ENCODE assay signal across 16 cellular contexts in the genomic region with DNA sequence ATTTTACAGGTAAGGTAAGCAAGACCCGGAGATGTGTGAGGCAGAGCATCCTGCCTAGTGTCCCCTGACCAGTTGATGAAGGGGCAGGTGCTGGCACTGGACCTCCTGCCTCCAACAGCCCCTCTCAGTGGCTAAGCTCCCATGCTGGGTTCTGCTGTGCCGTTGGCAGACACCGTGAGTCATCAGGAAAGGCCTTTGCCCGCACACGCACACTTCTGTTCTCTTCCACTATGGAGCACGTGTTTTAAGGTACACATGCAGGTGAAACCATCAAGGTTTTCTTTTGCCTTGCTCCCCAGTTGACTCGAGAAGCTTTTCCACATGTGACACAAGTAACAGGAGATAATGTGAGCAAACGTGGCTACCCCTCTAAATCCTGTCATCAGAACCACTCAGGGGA.
DNase-seq lines count a peak whose midpoint lies in the region; ATAC-seq and TF ChIP-seq lines count a peak whose summit lies in the region.
"Had no signal": no experiment of that assay in that cellular context is flagged by ENCODE, and none has a peak within 500 bp of the region (broad histone marks: within the 10 kb centered on the region; RNA-seq: fewer than 3 reads in every experiment).

No MANE protein-coding gene starts in this region.

- CTCF ChIA-PET in MCF 10A (lab: Yijun Ruan, JAX) (interaction anchor here (0.6 kb wide), 1 partner anchor 36 kb away, joined by 3 read pairs; no protein-coding TSS in a partner anchor), mammary epithelial cell (lab: Charles Lee; ENCODE audit: low non-redundant PET) (no interaction called here), Calu3 (lab: Charles Lee) (no interaction called here)

- dilution Hi-C loops in mammary epithelial cell (cut with HindIII; ENCODE audit: low sequenced_read_pairs): loop anchor here (5.0 kb wide), 2 partner anchors 46 to 86 kb away; no protein-coding TSS in a partner anchor

- ATAC-seq in esophagus mucosa (peak; percentile 66), HG02973 (IDR thresholded peaks at IDR 0.05; ENCODE audit: unreplicated experiment) (no peak)
- ATAC-seq: GM12878, GM23338 had no signal

- intact Hi-C loops in MCF 10A (cut with micrococcal nuclease): no loop called here
- intact Hi-C loops in breast epithelium (cut with DNase I; ENCODE audit: low total_unique reads): no loop called here
- intact Hi-C loops in mammary epithelial cell (cut with micrococcal nuclease): no loop called here
- intact Hi-C loops in vagina (cut with DNase I): no loop called here
- intact Hi-C loops in Calu3 (cut with micrococcal nuclease; ENCODE audit: unreplicated experiment): no loop called here

- H3K27me3 Mint-ChIP-seq in MCF 10A (ENCODE audit: insufficient read depth, unreplicated experiment) (peaks cover 18% of the 10 kb centered on the region), Calu3 (ENCODE audit: unreplicated experiment) (peaks cover 86% of the 10 kb centered on the region)

- peak; percentile 40 for DNase-seq in MCF 10A (ENCODE audit: unreplicated experiment)
- DNase-seq in breast epithelium (ENCODE audit: low spot score in 2 of 2): no peak
- peak; percentile 3 for DNase-seq in mammary epithelial cell
- peak; percentile 40 to 88 for DNase-seq in vagina (ENCODE audit: extremely low spot score in 2 of 2)
- DNase-seq in amniotic stem cell (lab: John Stamatoyannopoulos, UW): no peak
- no peak for DNase-seq in Calu3
- DNase-seq: 8988T; AML-193; CD4-positive, CD25-positive, alpha-beta regulatory T cell; DMS 273 treated with DMSO at 0.1 percent for 48 hours; H7 had no signal

- H3K9ac ChIP-seq in mammary epithelial cell (ENCODE audit: insufficient read depth, low read length): no peak overlapping the region
- H3K9ac ChIP-seq: BLaER1 had no signal

- no peaks in the 10 kb centered on the region for H4K20me1 ChIP-seq in mammary epithelial cell (ENCODE audit: insufficient read depth, low read length)
- H4K20me1 ChIP-seq: BLaER1 had no signal

- BruUV-seq in MCF 10A (replicated peaks; lab: Mats Ljungman, UMichigan) (no TSS peak), mammary epithelial cell (replicated peaks; lab: Mats Ljungman, UMichigan) (no TSS peak), Calu3 (replicated peaks; lab: Mats Ljungman, UMichigan) (no TSS peak)

- in situ Hi-C loops in mammary epithelial cell (cut with MboI; ENCODE audit: low sequenced_read_pairs in 2 of 2): no loop called here

- POLR2A ChIA-PET in MCF 10A (lab: Yijun Ruan, JAX): no interaction called here

- H3K27ac Mint-ChIP-seq in MCF 10A (ENCODE audit: low read depth, unreplicated experiment) (no peak overlapping the region), Calu3 (ENCODE audit: unreplicated experiment) (no peak overlapping the region)
- H3K27ac Mint-ChIP-seq: CD4-positive, CD25-positive, alpha-beta regulatory T cell; GM23338 had no signal

- no peak overlapping the region for H2AFZ ChIP-seq in mammary epithelial cell (ENCODE audit: low read depth, low read length)
- H2AFZ ChIP-seq: GM23338 had no signal

- H3K4me1 ChIP-seq in breast epithelium (no peaks in the 10 kb centered on the region), mammary epithelial cell (ENCODE audit: insufficient read depth, low read length) (no peaks in the 10 kb centered on the region), vagina (no peaks in the 10 kb centered on the region)
- H3K4me1 ChIP-seq: BLaER1 had no signal

- peaks cover 7% of the 10 kb centered on the region for H3K4me1 Mint-ChIP-seq in MCF 10A (ENCODE audit: insufficient read depth, unreplicated experiment)
- no peaks in the 10 kb centered on the region for H3K4me1 Mint-ChIP-seq in Calu3 (ENCODE audit: low read depth, unreplicated experiment)
- H3K4me1 Mint-ChIP-seq: CD4-positive, CD25-positive, alpha-beta regulatory T cell had no signal

- H3K9me3 Mint-ChIP-seq in MCF 10A (ENCODE audit: unreplicated experiment) (no peaks in the 10 kb centered on the region), Calu3 (ENCODE audit: low read depth, unreplicated experiment) (no peaks in the 10 kb centered on the region)

- 48% methylated on average over 8 of the region's 8 CpGs for WGBS in mammary epithelial cell (ENCODE audit: low coverage, missing lambda C conversion rate)

- no peak for TF ChIP-seq POLR2A in breast epithelium (IDR thresholded peaks at IDR 0.05)
- TF ChIP-seq POLR2A in vagina (IDR thresholded peaks at IDR 0.05): no peak

- H3K36me3 ChIP-seq in breast epithelium: no peaks in the 10 kb centered on the region
- no peaks in the 10 kb centered on the region for H3K36me3 ChIP-seq in mammary epithelial cell (ENCODE audit: insufficient read depth, low read length)
- no peaks in the 10 kb centered on the region for H3K36me3 ChIP-seq in vagina
- H3K36me3 ChIP-seq: BLaER1 had no signal

- no peak overlapping the region for H3K4me2 ChIP-seq in mammary epithelial cell (ENCODE audit: insufficient read depth, low read depth, low read length)
- H3K4me2 ChIP-seq: BLaER1, GM23338 had no signal

- H3K27me3 ChIP-seq in breast epithelium (peaks cover 0 to 3% of the 10 kb centered on the region in 2 donors), mammary epithelial cell (ENCODE audit: insufficient read depth, low read length) (peaks cover 5% of the 10 kb centered on the region), vagina (no peaks in the 10 kb centered on the region)
- H3K27me3 ChIP-seq: BLaER1 had no signal

- H3K36me3 Mint-ChIP-seq in MCF 10A (ENCODE audit: insufficient read depth, unreplicated experiment) (peaks cover 5% of the 10 kb centered on the region), Calu3 (ENCODE audit: insufficient read depth, unreplicated experiment) (no peaks in the 10 kb centered on the region)
- H3K36me3 Mint-ChIP-seq: CD4-positive, CD25-positive, alpha-beta regulatory T cell had no signal

- TF ChIP-seq CTCF in MCF 10A (IDR thresholded peaks at IDR 0.05; ENCODE audit: unreplicated experiment): no peak
- TF ChIP-seq CTCF in breast epithelium (IDR thresholded peaks at IDR 0.05): no peak
- no peak for TF ChIP-seq CTCF in mammary epithelial cell (conservative IDR thresholded peaks at IDR 0.05 in 1 of 2, IDR thresholded peaks at IDR 0.05 in 1 of 2; ENCODE audit: extremely low read depth in 1 of 2, insufficient read depth in 1 of 2, low read depth in 1 of 2, low read length in 2 of 2)
- TF ChIP-seq CTCF in vagina (IDR thresholded peaks at IDR 0.05): no peak
- no peak for TF ChIP-seq CTCF in Calu3 (IDR thresholded peaks at IDR 0.05; ENCODE audit: unreplicated experiment)

- no peak overlapping the region for H3K27ac ChIP-seq in breast epithelium
- no peak overlapping the region for H3K27ac ChIP-seq in mammary epithelial cell (ENCODE audit: insufficient read depth, low read depth, low read length)
- no peak overlapping the region for H3K27ac ChIP-seq in vagina
- H3K27ac ChIP-seq: BLaER1 had no signal

- no peak overlapping the region for H3K4me3 Mint-ChIP-seq in MCF 10A (ENCODE audit: unreplicated experiment)
- H3K4me3 Mint-ChIP-seq in Calu3 (ENCODE audit: low read depth, unreplicated experiment): no peak overlapping the region
- H3K4me3 Mint-ChIP-seq: CD4-positive, CD25-positive, alpha-beta regulatory T cell; GM23338 had no signal

- H3K79me2 ChIP-seq in mammary epithelial cell (ENCODE audit: insufficient read depth, low read length): no peaks in the 10 kb centered on the region

- no peak overlapping the region for H3K4me3 ChIP-seq in breast epithelium
- H3K4me3 ChIP-seq in mammary epithelial cell (replicated peaks in 1 of 3; ENCODE audit: insufficient read depth in 1 of 3, low read depth in 2 of 3, low read length in 3 of 3): no peak overlapping the region
- no peak overlapping the region for H3K4me3 ChIP-seq in vagina
- H3K4me3 ChIP-seq: BLaER1, GM12878, GM23338 had no signal

- H3K9me3 ChIP-seq in breast epithelium (no peaks in the 10 kb centered on the region), mammary epithelial cell (replicated peaks; ENCODE audit: insufficient read depth, low read length) (no peaks in the 10 kb centered on the region), vagina (no peaks in the 10 kb centered on the region)

Comparison
In these comparisons a context has a peak if more than half of its experiments do, and no peak if none do; other contexts are left out.
1. DNase-seq: peak in MCF 10A (single experiment), mammary epithelial cell (single experiment) and vagina (2 of 2); none in breast epithelium (0 of 2), amniotic stem cell (single experiment) and Calu3 (single experiment).